9 cellular contexts compared by ENCODE assay signal in the genomic region with DNA sequence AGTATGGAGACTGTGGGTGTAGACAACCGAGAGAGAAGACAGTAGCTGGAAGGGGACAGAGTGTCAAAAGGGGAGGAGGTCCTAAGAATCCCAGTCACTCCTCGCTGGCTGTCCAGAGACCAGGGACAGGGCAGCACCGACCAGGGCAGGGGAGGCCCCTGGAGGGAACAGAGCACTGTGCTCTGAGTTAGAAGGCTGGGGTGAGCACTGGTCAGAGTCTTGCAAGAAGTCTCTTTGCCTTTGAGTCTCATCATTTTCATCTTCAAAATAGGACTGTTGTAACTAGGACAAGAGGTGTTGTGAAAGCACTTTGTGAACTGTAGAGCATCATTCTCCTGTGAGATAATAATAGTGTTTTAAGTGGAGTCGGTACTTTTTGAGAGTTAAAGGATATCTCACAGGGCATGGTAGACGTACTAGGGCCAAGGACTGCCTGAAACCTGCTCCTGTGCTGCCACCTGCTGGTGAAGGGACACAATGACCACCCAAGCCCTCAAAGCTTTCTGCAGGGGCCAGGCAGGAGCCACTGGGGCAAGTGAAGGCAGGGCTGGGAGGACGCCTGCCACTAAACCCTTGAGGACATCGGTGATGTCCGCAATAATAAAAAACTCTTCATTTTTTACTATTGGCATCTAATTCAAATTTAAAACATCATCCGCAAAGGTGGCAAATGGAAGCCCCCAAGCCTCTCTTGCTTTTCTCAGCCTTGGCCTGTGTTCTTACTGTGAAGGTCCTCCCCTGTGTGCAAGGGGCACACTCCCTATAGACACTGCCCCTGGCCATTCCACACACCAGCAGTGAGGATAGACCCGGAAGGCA. TPM values are rescaled to one million over a fixed set of nuclear protein-coding genes. Genes with fewer than 3 reads are reported as not detected.
DNase-seq lines count a peak whose midpoint lies in the region; ATAC-seq, FAIRE-seq and TF ChIP-seq lines count a peak whose summit lies in the region.
"Had no signal": no experiment of that assay in that cellular context is flagged by ENCODE, and none has a peak within 500 bp of the region (broad histone marks: within the 10 kb centered on the region; RNA-seq: fewer than 3 reads in every experiment).

No MANE protein-coding gene starts in this region.

- CTCF ChIA-PET in endothelial cell of umbilical vein (lab: Charles Lee): interaction anchor here (0.6 to 6.5 kb wide), 34 partner anchors 10 to 582 kb away, joined by 3 to 65 read pairs (median 4); a partner anchor contains a TSS

- H3K9me1 ChIP-seq in endothelial cell of umbilical vein (replicated peaks; ENCODE audit: control insufficient read depth, extremely low read depth, insufficient read depth, low read length): no peaks in the 10 kb centered on the region

- H3K9me3 ChIP-seq in NT2/D1 (ENCODE audit: insufficient read depth, low read length) (no peaks in the 10 kb centered on the region), endothelial cell of umbilical vein (replicated peaks; ENCODE audit: control insufficient read depth, insufficient read depth, low read length) (no peaks in the 10 kb centered on the region), mucosa of rectum (ENCODE audit: control insufficient read depth in 2 of 2, low read length in 2 of 2) (no peaks in the 10 kb centered on the region)

- H3K36me3 ChIP-seq in NT2/D1 (ENCODE audit: insufficient read depth, insufficient read length, low read length) (no peaks in the 10 kb centered on the region), endothelial cell of umbilical vein (ENCODE audit: control insufficient read depth in 2 of 2, extremely low read depth in 1 of 2, insufficient read depth in 2 of 2, low read length in 2 of 2) (no peaks in the 10 kb centered on the region), mucosa of rectum (ENCODE audit: control insufficient read depth in 2 of 2, insufficient read depth in 2 of 2, low read length in 2 of 2) (no peaks in the 10 kb centered on the region)

- H3K4me1 ChIP-seq in NT2/D1 (ENCODE audit: insufficient read depth, insufficient read length) (peaks cover 3% of the 10 kb centered on the region), endothelial cell of umbilical vein (ENCODE audit: control insufficient read depth, extremely low read depth, insufficient read depth, low read length) (no peaks in the 10 kb centered on the region), mucosa of rectum (ENCODE audit: control insufficient read depth in 2 of 2, insufficient read depth in 2 of 2, low read length in 2 of 2) (peaks cover 28 to 38% of the 10 kb centered on the region in 2 donors)

- dilution Hi-C loops in endothelial cell of umbilical vein (cut with MboI; ENCODE audit: extremely low pct_ligation_motif_present, low sequenced_read_pairs): no loop called here

- no TSS peak for BruUV-seq in endothelial cell of umbilical vein (replicated peaks; lab: Mats Ljungman, UMichigan)

- no peak overlapping the region for H3K4me2 ChIP-seq in endothelial cell of umbilical vein (ENCODE audit: insufficient read depth, low read length)

- peak; percentile 61 for DNase-seq in CMK (ENCODE audit: low read depth)
- DNase-seq in HUDEP-2 (lab: John Stamatoyannopoulos, UW; ENCODE audit: unreplicated experiment in 76 of 76): peak in 74 of 76 experiments; percentile 1 to 86 (median 59)
- DNase-seq in NT2/D1 (ENCODE audit: low read depth, low spot score): peak; percentile 66
- peak; percentile 58 to 62 for DNase-seq in activated CD8-positive, alpha-beta memory T cell treated with anti-CD3 and anti-CD28 coated beads for 4 hours (ENCODE audit: low read depth in 2 of 2)
- DNase-seq in endothelial cell of umbilical vein (ENCODE audit: low read depth, low spot score): peak; percentile 77
- peak; percentile 89 for DNase-seq in stimulated activated CD8-positive, alpha-beta memory T cell treated with anti-CD3 and anti-CD28 coated beads, Interleukin-4, amount 100 ng/mL, for 48 hours

- H4K20me1 ChIP-seq in endothelial cell of umbilical vein (replicated peaks; ENCODE audit: control insufficient read depth, extremely low read depth, insufficient read depth, low read length): no peaks in the 10 kb centered on the region

- H3K9ac ChIP-seq in NT2/D1 (ENCODE audit: insufficient read length, low read depth) (no peak overlapping the region), endothelial cell of umbilical vein (replicated peaks; ENCODE audit: extremely low read depth, insufficient read depth, low read length) (no peak overlapping the region), mucosa of rectum (ENCODE audit: low read depth in 1 of 2, low read length in 2 of 2) (peak overlapping the region; percentile 35 to 51)

- POLR2A ChIA-PET in endothelial cell of umbilical vein (lab: Charles Lee): no interaction called here

- H3K27me3 ChIP-seq in NT2/D1 (ENCODE audit: insufficient read depth, insufficient read length) (peaks cover 19% of the 10 kb centered on the region), endothelial cell of umbilical vein (ENCODE audit: control insufficient read depth in 2 of 2, insufficient read depth in 2 of 2, low read length in 2 of 2) (peaks cover 0 to 8% of the 10 kb centered on the region in 2 experiments), mucosa of rectum (ENCODE audit: control insufficient read depth in 2 of 2, insufficient read depth in 2 of 2, low read length in 2 of 2) (peaks cover 0 to 5% of the 10 kb centered on the region in 2 donors)

- no peak for TF ChIP-seq POLR2A in endothelial cell of umbilical vein (IDR thresholded peaks at IDR 0.05; ENCODE audit: low read depth, low read length)

- FAIRE-seq in endothelial cell of umbilical vein (lab: Jason Lieb, UNC): peak; percentile 95

- ATAC-seq in GM21367 (IDR thresholded peaks at IDR 0.05; ENCODE audit: unreplicated experiment): peak; percentile 82

- no peak overlapping the region for H2AFZ ChIP-seq in endothelial cell of umbilical vein (ENCODE audit: low read depth, low read length)

- intact Hi-C loops in endothelial cell of umbilical vein (cut with micrococcal nuclease): loop anchor here (1.0 to 5.0 kb wide), 8 partner anchors 57 to 581 kb away; a partner anchor contains a TSS

- no peaks in the 10 kb centered on the region for H3K79me2 ChIP-seq in endothelial cell of umbilical vein (ENCODE audit: control insufficient read depth, insufficient read depth, low read length)

- TF ChIP-seq CTCF in endothelial cell of umbilical vein (IDR thresholded peaks at IDR 0.05; ENCODE audit: extremely low read depth in 1 of 2, insufficient read depth in 1 of 2, low read depth in 1 of 2, low read length in 2 of 2): peak; percentile 81 to 87

- H3K27ac ChIP-seq in endothelial cell of umbilical vein (ENCODE audit: insufficient read depth, low read depth, low read length): no peak overlapping the region
- peak overlapping the region; percentile 10 to 80 for H3K27ac ChIP-seq in mucosa of rectum (ENCODE audit: low read depth in 2 of 2, low read length in 2 of 2)

- no peak overlapping the region for H3K4me3 ChIP-seq in NT2/D1 (ENCODE audit: insufficient read length, low read depth)
- no peak overlapping the region for H3K4me3 ChIP-seq in endothelial cell of umbilical vein (replicated peaks in 1 of 3; ENCODE audit: insufficient read depth in 1 of 3, low read depth in 1 of 3, low read length in 3 of 3)
- no peak overlapping the region for H3K4me3 ChIP-seq in mucosa of rectum (ENCODE audit: low read length in 2 of 2)

TF ChIP-seq in endothelial cell of umbilical vein, 7 proteins besides CTCF, POLR2A, EP300 and RAD21:
- TF ChIP-seq EZH2 (IDR thresholded peaks at IDR 0.05; ENCODE audit: borderline replicate concordance, low read depth, low read length, severe bottlenecking) (no peak), JUN (IDR thresholded peaks at IDR 0.05; ENCODE audit: borderline replicate concordance, insufficient read depth, insufficient read length, low read depth) (no peak), GATA2 (IDR thresholded peaks at IDR 0.05; ENCODE audit: insufficient read depth, insufficient read length, low read depth, low read length) (no peak), FOS (IDR thresholded peaks at IDR 0.05; ENCODE audit: borderline replicate concordance, insufficient read depth, low read length) (no peak), MYC (IDR thresholded peaks at IDR 0.05; ENCODE audit: low read depth, low read length) (no peak), POLR2AphosphoS5 (IDR thresholded peaks at IDR 0.05; ENCODE audit: insufficient read depth, low read depth, low read length) (no peak)
- TF ChIP-seq, protein P1, sequence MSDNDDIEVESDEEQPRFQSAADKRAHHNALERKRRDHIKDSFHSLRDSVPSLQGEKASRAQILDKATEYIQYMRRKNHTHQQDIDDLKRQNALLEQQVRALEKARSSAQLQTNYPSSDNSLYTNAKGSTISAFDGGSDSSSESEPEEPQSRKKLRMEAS (IDR thresholded peaks at IDR 0.05; ENCODE audit: insufficient read depth, insufficient read length): no peak
TF ChIP-seq in endothelial cell of umbilical vein: peak in this region for 0.

RNA-seq across cellular contexts. Expression of a gene that starts 28.2 kb away (rescaled TPM):
- total RNA-seq in endothelial cell of umbilical vein: not detected in 2 replicates
- not detected in 2 replicates for polyA plus RNA-seq in endothelial cell of umbilical vein
- polyA plus RNA-seq in endothelial cell of umbilical vein (2011; cell fraction: cytosol; rRNA removed): not detected in 2 replicates
- polyA plus RNA-seq in endothelial cell of umbilical vein (2011; cell fraction: nucleus; rRNA removed): not detected in 2 replicates
- not detected in 2 replicates for polyA plus RNA-seq in endothelial cell of umbilical vein (2012)
- not detected in 2 replicates for polyA minus RNA-seq in endothelial cell of umbilical vein
- polyA minus RNA-seq in endothelial cell of umbilical vein (2011; cell fraction: cytosol; rRNA and poly(A)+ RNA removed): not detected
- not detected in 2 replicates for polyA minus RNA-seq in endothelial cell of umbilical vein (2011; cell fraction: nucleus; rRNA and poly(A)+ RNA removed)
- total RNA-seq: T-helper 2 cell treated with Interferon-gamma antibody and Interleukin-4, amounts not matched to agents 100 ng/mL and 5 ng/mL, for 36 hours had no signal

RNA-seq across cellular contexts. Expression of a gene that starts 51.5 kb away (rescaled TPM):
- total RNA-seq in endothelial cell of umbilical vein: not detected in 2 replicates
- not detected in 2 replicates for polyA plus RNA-seq in endothelial cell of umbilical vein
- not detected in 2 replicates for polyA plus RNA-seq in endothelial cell of umbilical vein (2011; cell fraction: cytosol; rRNA removed)
- not detected in 2 replicates for polyA plus RNA-seq in endothelial cell of umbilical vein (2011; cell fraction: nucleus; rRNA removed)
- polyA plus RNA-seq in endothelial cell of umbilical vein (2012): not detected in 2 replicates
- polyA minus RNA-seq in endothelial cell of umbilical vein: not detected in 2 replicates
- not detected for polyA minus RNA-seq in endothelial cell of umbilical vein (2011; cell fraction: cytosol; rRNA and poly(A)+ RNA removed)
- polyA minus RNA-seq in endothelial cell of umbilical vein (2011; cell fraction: nucleus; rRNA and poly(A)+ RNA removed): not detected in 2 replicates
- total RNA-seq: T-helper 2 cell treated with Interferon-gamma antibody and Interleukin-4, amounts not matched to agents 100 ng/mL and 5 ng/mL, for 36 hours had no signal

Comparison
In these comparisons a context has a peak if more than half of its experiments do, and no peak if none do; other contexts are left out.
1. H3K9ac ChIP-seq: peak in mucosa of rectum (2 of 2); none in NT2/D1 (single experiment) and endothelial cell of umbilical vein (single experiment).
2. Peak in every context shown above with its lines, with median percentiles within 50 percentile points of each other: DNase-seq.